ENCODE assay signal across 28 cellular contexts in the genomic region with DNA sequence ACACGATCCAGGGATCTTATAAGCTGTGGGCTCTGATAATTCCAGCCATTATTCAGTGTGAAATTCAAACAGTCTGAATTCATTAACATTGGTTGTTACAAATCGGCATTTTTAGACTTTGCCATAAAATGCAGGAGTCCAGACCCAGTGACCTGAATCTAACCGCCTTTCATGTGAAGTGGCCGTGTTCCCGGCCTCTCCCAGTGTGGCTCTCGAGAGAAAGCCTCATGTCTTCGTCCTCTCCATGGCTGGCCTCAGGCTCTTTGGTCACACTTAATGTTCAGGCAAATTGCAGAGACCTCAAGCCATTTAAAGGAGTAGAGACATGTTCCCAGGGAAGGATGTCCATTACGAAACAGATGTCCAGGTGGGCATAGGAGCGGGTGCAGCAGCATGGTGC.
"Had no signal": no experiment of that assay in that cellular context is flagged by ENCODE, and none has a peak within 500 bp of the region (broad histone marks: within the 10 kb centered on the region; RNA-seq: fewer than 3 reads in every experiment).

No MANE protein-coding gene starts in this region.

- H2AFZ ChIP-seq: hepatocyte had no signal

- H3K4me1 ChIP-seq: right lobe of liver had no signal

- H3K4me3 ChIP-seq: colonic mucosa, dorsolateral prefrontal cortex, hepatocyte, right lobe of liver, testis, upper lobe of left lung had no signal

- H3K4me1 Mint-ChIP-seq: activated B cell treated with CpG ODN at 0.5 μM for 24 hours; activated CD4-positive, alpha-beta T cell treated with anti-CD3 and anti-CD28 coated beads for 36 hours; stimulated activated memory B cell treated with anti-CD40 and anti-IgM and Interleukin-4, amounts not matched to agents 10 μg/mL and 1 μg/mL and 100 μg/mL, for 72 hours had no signal

- DNase-seq: activated B cell treated with CpG ODN at 0.5 μM for 24 hours; activated CD4-positive, alpha-beta T cell treated with anti-CD3 and anti-CD28 coated beads for 36 hours; activated CD4-positive, alpha-beta T cell treated with anti-CD3 and anti-CD28 coated beads, Interleukin-2, amount 50 U/mL, for 4 hours; activated CD8-positive, alpha-beta memory T cell treated with anti-CD3 and anti-CD28 coated beads for 24 hours; activated CD8-positive, alpha-beta memory T cell treated with anti-CD3 and anti-CD28 coated beads, Interleukin-2, amount 50 U/mL, for 4 hours; activated gamma-delta T cell; activated naive CD4-positive, alpha-beta T cell treated with anti-CD3 and anti-CD28 coated beads, Interleukin-2, amount 50 U/mL, for 16 hours; activated naive CD8-positive, alpha-beta T cell treated with anti-CD3 and anti-CD28 coated beads, Interleukin-2, amount 50 U/mL, for 24 hours; activated T-cell treated with anti-CD3 and anti-CD28 coated beads, Interleukin-2, amount 50 U/mL, for 4 hours; colonic mucosa; effector memory CD8-positive, alpha-beta T cell; foreskin melanocyte; immature natural killer cell; midbrain; occipital lobe; small intestine; stimulated activated CD4-positive, alpha-beta T cell treated with anti-CD3 and anti-CD28 coated beads, Interleukin-2, amount 100 ng/mL, for 24 hours; T1000; testis; upper lobe of left lung had no signal

- H3K27me3 Mint-ChIP-seq: activated CD4-positive, alpha-beta T cell treated with anti-CD3 and anti-CD28 coated beads for 36 hours; activated naive CD8-positive, alpha-beta T cell treated with anti-CD3 and anti-CD28 coated beads, Interleukin-2, amount 50 U/mL, for 24 hours had no signal

- H3K9me3 Mint-ChIP-seq: activated B cell treated with CpG ODN at 0.5 μM for 24 hours; activated naive CD8-positive, alpha-beta T cell treated with anti-CD3 and anti-CD28 coated beads, Interleukin-2, amount 50 U/mL, for 24 hours; activated T-cell treated with anti-CD3 and anti-CD28 coated beads, Interleukin-2, amount 50 U/mL, for 4 hours; effector memory CD8-positive, alpha-beta T cell; immature natural killer cell; nephron; stimulated activated memory B cell treated with anti-CD40 and anti-IgM and Interleukin-4, amounts not matched to agents 10 μg/mL and 1 μg/mL and 100 μg/mL, for 72 hours; T-helper 1 cell treated with Interleukin-12 subunit alpha and Interleukin-12 subunit beta and Interleukin-4 antibody, amounts not matched to agents 30 μg/mL and 1 μg/mL, for 36 hours had no signal

- H3K9me3 ChIP-seq: colonic mucosa, right lobe of liver, testis, upper lobe of left lung had no signal

- H3K36me3 Mint-ChIP-seq: immature natural killer cell; stimulated activated memory B cell treated with anti-CD40 and anti-IgM and Interleukin-4, amounts not matched to agents 10 μg/mL and 1 μg/mL and 100 μg/mL, for 72 hours had no signal

- H3K27ac Mint-ChIP-seq: activated B cell treated with CpG ODN at 0.5 μM for 24 hours; activated CD4-positive, alpha-beta T cell treated with anti-CD3 and anti-CD28 coated beads for 36 hours; activated naive CD8-positive, alpha-beta T cell treated with anti-CD3 and anti-CD28 coated beads, Interleukin-2, amount 50 U/mL, for 24 hours; effector memory CD8-positive, alpha-beta T cell; stimulated activated memory B cell treated with anti-CD40 and anti-IgM and Interleukin-4, amounts not matched to agents 10 μg/mL and 1 μg/mL and 100 μg/mL, for 72 hours; T-helper 1 cell treated with Interleukin-12 subunit alpha and Interleukin-12 subunit beta and Interleukin-4 antibody, amounts not matched to agents 30 μg/mL and 1 μg/mL, for 36 hours had no signal

- H3K4me2 ChIP-seq: hepatocyte had no signal

- H3K27ac ChIP-seq: colonic mucosa, hepatocyte, right lobe of liver, testis, upper lobe of left lung had no signal

- H3K4me3 Mint-ChIP-seq: activated B cell treated with CpG ODN at 0.5 μM for 24 hours; activated CD4-positive, alpha-beta T cell treated with anti-CD3 and anti-CD28 coated beads for 36 hours; activated naive CD8-positive, alpha-beta T cell treated with anti-CD3 and anti-CD28 coated beads, Interleukin-2, amount 50 U/mL, for 24 hours; activated T-cell treated with anti-CD3 and anti-CD28 coated beads, Interleukin-2, amount 50 U/mL, for 4 hours; effector memory CD8-positive, alpha-beta T cell; nephron; stimulated activated memory B cell treated with anti-CD40 and anti-IgM and Interleukin-4, amounts not matched to agents 10 μg/mL and 1 μg/mL and 100 μg/mL, for 72 hours; T-helper 1 cell treated with Interleukin-12 subunit alpha and Interleukin-12 subunit beta and Interleukin-4 antibody, amounts not matched to agents 30 μg/mL and 1 μg/mL, for 36 hours had no signal

- H3K36me3 ChIP-seq: colonic mucosa, right lobe of liver had no signal

- ATAC-seq: activated CD4-positive, alpha-beta T cell treated with anti-CD3 and anti-CD28 coated beads for 36 hours; activated naive CD8-positive, alpha-beta T cell treated with anti-CD3 and anti-CD28 coated beads, Interleukin-2, amount 50 U/mL, for 24 hours; activated T-cell treated with anti-CD3 and anti-CD28 coated beads, Interleukin-2, amount 50 U/mL, for 4 hours; effector memory CD8-positive, alpha-beta T cell; esophagus mucosa; left lobe of liver; right lobe of liver; stimulated activated memory B cell treated with anti-CD40 and anti-IgM and Interleukin-4, amounts not matched to agents 10 μg/mL and 1 μg/mL and 100 μg/mL, for 72 hours had no signal

- H3K27me3 ChIP-seq: colonic mucosa, dorsolateral prefrontal cortex, hepatocyte, right lobe of liver, testis, upper lobe of left lung had no signal
